17 cellular contexts compared by ENCODE assay signal in the genomic region with DNA sequence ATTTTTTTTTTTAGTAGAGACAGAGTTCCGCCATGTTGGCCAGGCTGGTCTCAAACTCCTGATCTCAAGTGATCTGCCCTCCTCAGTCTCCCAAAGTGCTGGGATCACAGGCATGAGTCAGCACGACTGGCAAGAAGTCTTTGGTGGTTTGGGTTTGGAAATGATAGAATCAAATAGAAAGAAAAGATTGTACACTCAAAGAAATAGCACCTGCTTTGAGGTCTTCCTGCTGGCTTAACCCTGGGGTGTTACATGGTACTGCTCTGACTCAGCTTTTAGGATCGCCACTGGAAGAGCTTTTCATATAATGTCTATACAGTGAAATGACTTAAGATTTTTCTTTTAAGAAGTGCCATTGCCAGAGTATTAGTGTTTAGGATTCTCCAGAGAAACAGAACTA. TPM values are rescaled to one million over a fixed set of nuclear protein-coding genes. Genes with fewer than 3 reads are reported as not detected.
A peak's percentile ranks its signal among the peaks of the same experiment; 100 is the strongest.
DNase-seq lines count a peak whose midpoint lies in the region; ATAC-seq and TF ChIP-seq lines count a peak whose summit lies in the region.
"Had no signal": no experiment of that assay in that cellular context is flagged by ENCODE, and none has a peak within 500 bp of the region (broad histone marks: within the 10 kb centered on the region; RNA-seq: fewer than 3 reads in every experiment).

No MANE protein-coding gene starts in this region.

- H3K4me1 Mint-ChIP-seq in osteocyte (ENCODE audit: unreplicated experiment), result peaks cover 71% of the 10 kb centered on the region

- H2AFZ ChIP-seq in neuronal stem cell (ENCODE audit: low read length), result no peak overlapping the region

- no peak overlapping the region for H2BK12ac ChIP-seq in neuronal stem cell (ENCODE audit: low read length)

- peak overlapping the region; percentile 66 for H3K4me3 Mint-ChIP-seq in osteocyte (ENCODE audit: unreplicated experiment)

- no peak overlapping the region for H2BK120ac ChIP-seq in neuronal stem cell (ENCODE audit: low read depth, low read length)

- H3K27me3 ChIP-seq in neuronal stem cell (ENCODE audit: control insufficient read depth in 3 of 3, insufficient read depth in 3 of 3, low read depth in 1 of 3, low read length in 3 of 3), result peaks cover 0 to under 1% (median 0%) of the 10 kb centered on the region in 3 experiments
- H3K27me3 ChIP-seq: upper lobe of left lung had no signal

- peak; percentile 48 for ATAC-seq in SK-N-SH treated with all-trans-retinoic acid at 6 μM for 48 hours

- H3K4me3 ChIP-seq in neuronal stem cell (ENCODE audit: low read length in 2 of 2), result no peak overlapping the region
- H3K4me3 ChIP-seq: BLaER1 treated with 17β-estradiol and CSF1 and Interleukin-3, amounts not matched to agents 10 nM and 100 nM; HAP-1 had no signal

- no peak overlapping the region for H3K9ac ChIP-seq in neuronal stem cell (ENCODE audit: low read depth, low read length, poor library complexity)
- H3K9ac ChIP-seq: BLaER1 treated with 17β-estradiol and CSF1 and Interleukin-3, amounts not matched to agents 10 nM and 100 nM had no signal

- no peak overlapping the region for H3K23ac ChIP-seq in neuronal stem cell (ENCODE audit: low read depth, low read length, poor library complexity)

- H3K4me2 ChIP-seq in neuronal stem cell (ENCODE audit: insufficient read depth, low read length, poor library complexity, severe bottlenecking), result no peak overlapping the region
- H3K4me2 ChIP-seq: BLaER1 treated with 17β-estradiol and CSF1 and Interleukin-3, amounts not matched to agents 10 nM and 100 nM had no signal

- no peak overlapping the region for H2BK15ac ChIP-seq in neuronal stem cell (ENCODE audit: low read length)

- peaks cover 3% of the 10 kb centered on the region for H3K79me1 ChIP-seq in neuronal stem cell (ENCODE audit: low read depth, low read length)

- H4K8ac ChIP-seq in neuronal stem cell (ENCODE audit: low read depth, low read length), result no peak overlapping the region

- no peak overlapping the region for H3K18ac ChIP-seq in neuronal stem cell (ENCODE audit: low read length)

- H3K4me1 ChIP-seq in neuronal stem cell (ENCODE audit: control insufficient read depth in 2 of 2, insufficient read depth in 1 of 2, low read depth in 1 of 2, low read length in 2 of 2), result peaks cover 10 to 20% of the 10 kb centered on the region in 2 donors

- H3K36me3 Mint-ChIP-seq in osteocyte (ENCODE audit: unreplicated experiment), result peaks cover 3% of the 10 kb centered on the region

- peak; percentile 63 for DNase-seq in Daoy (ENCODE audit: low read depth)
- no peak for DNase-seq in epithelial cell of prostate (ENCODE audit: low read depth, low spot score)
- no peak for DNase-seq in osteocyte (ENCODE audit: extremely low spot score, unreplicated experiment)
- DNase-seq in central memory CD4-positive, alpha-beta T cell, result no peak
- no peak for DNase-seq in neuronal stem cell (ENCODE audit: low spot score)
- DNase-seq in pons (ENCODE audit: low spot score), result no peak
- no peak for DNase-seq in globus pallidus (ENCODE audit: low spot score)
- DNase-seq: activated CD4-positive, alpha-beta T cell treated with anti-CD3 and anti-CD28 coated beads for 4 hours; activated effector memory CD4-positive, alpha-beta T cell treated with Interleukin-2 at 50 U/mL for 16 hours; effector CD8-positive, alpha-beta T cell; NCI-H1436; NCI-H82; upper lobe of left lung had no signal

- H2BK5ac ChIP-seq in neuronal stem cell (ENCODE audit: low read length), result no peak overlapping the region

- H2AK5ac ChIP-seq in neuronal stem cell (ENCODE audit: low read depth, low read length), result no peak overlapping the region

- H3K27me3 Mint-ChIP-seq in osteocyte (ENCODE audit: unreplicated experiment), result no peaks in the 10 kb centered on the region

- no peaks in the 10 kb centered on the region for H3K9me3 ChIP-seq in neuronal stem cell (replicated peaks in 1 of 2; ENCODE audit: control insufficient read depth in 2 of 2, insufficient read depth in 1 of 2, low read depth in 1 of 2, low read length in 2 of 2)
- H3K9me3 ChIP-seq: BLaER1 treated with 17β-estradiol and CSF1 and Interleukin-3, amounts not matched to agents 10 nM and 100 nM; HAP-1; neutrophil; upper lobe of left lung had no signal

- WGBS in neuronal stem cell (ENCODE audit: extremely low coverage in 2 of 2, insufficient read length in 2 of 2, insufficient replicate concordance in 1 of 2), 2 donors, result no CpG with 5 or more reads among the region's 3 CpGs

- TF ChIP-seq CTCF in osteocyte (IDR thresholded peaks at IDR 0.05), result no peak

- peak overlapping the region; percentile 82 for H3K27ac ChIP-seq in epithelial cell of prostate
- no peak overlapping the region for H3K27ac ChIP-seq in neuronal stem cell (replicated peaks; ENCODE audit: low read length)
- H3K27ac ChIP-seq: BLaER1 treated with 17β-estradiol and CSF1 and Interleukin-3, amounts not matched to agents 10 nM and 100 nM; neutrophil had no signal

- no peak overlapping the region for H3K4ac ChIP-seq in neuronal stem cell (ENCODE audit: low read length)

- peak overlapping the region; percentile 97 for H3K27ac Mint-ChIP-seq in osteocyte (ENCODE audit: unreplicated experiment)

- H3K14ac ChIP-seq in neuronal stem cell (ENCODE audit: low read length), result no peak overlapping the region

- peaks cover 0 to 6% of the 10 kb centered on the region in 2 donors for H3K36me3 ChIP-seq in neuronal stem cell (replicated peaks in 1 of 2; ENCODE audit: control insufficient read depth in 2 of 2, insufficient read depth in 2 of 2, low read length in 2 of 2)
- H3K36me3 ChIP-seq: HAP-1, neutrophil, upper lobe of left lung had no signal

- no peak overlapping the region for H4K91ac ChIP-seq in neuronal stem cell (ENCODE audit: low read depth, low read length, poor library complexity)

- H3K9me3 Mint-ChIP-seq in osteocyte (ENCODE audit: unreplicated experiment), result no peaks in the 10 kb centered on the region

TF ChIP-seq in SK-N-SH treated with all-trans-retinoic acid at 6 μM for 48 hours, 23 proteins besides CTCF, POLR2A, EP300 and RAD21:
- TF ChIP-seq, protein P1, sequence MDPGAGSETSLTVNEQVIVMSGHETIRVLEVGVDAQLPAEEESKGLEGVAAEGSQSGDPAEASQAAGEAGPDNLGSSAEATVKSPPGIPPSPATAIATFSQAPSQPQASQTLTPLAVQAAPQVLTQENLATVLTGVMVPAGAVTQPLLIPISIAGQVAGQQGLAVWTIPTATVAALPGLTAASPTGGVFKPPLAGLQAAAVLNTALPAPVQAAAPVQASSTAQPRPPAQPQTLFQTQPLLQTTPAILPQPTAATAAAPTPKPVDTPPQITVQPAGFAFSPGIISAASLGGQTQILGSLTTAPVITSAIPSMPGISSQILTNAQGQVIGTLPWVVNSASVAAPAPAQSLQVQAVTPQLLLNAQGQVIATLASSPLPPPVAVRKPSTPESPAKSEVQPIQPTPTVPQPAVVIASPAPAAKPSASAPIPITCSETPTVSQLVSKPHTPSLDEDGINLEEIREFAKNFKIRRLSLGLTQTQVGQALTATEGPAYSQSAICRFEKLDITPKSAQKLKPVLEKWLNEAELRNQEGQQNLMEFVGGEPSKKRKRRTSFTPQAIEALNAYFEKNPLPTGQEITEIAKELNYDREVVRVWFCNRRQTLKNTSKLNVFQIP (CRISPR knock-in tag; IDR thresholded peaks at IDR 0.05; ENCODE audit: borderline replicate concordance, low read depth), result no peak
- TF ChIP-seq SNAI2 (CRISPR knock-in tag; IDR thresholded peaks at IDR 0.05), result no peak

RNA-seq across cellular contexts. Expression of a gene that starts 50.2 kb away (rescaled TPM):
- total RNA-seq in Daoy (2014; rRNA removed; shearing (Covaris generic)), result 53.9 and 61.8 TPM in 2 replicates
- 170 and 177 TPM in 2 replicates for total RNA-seq in osteocyte
- polyA plus RNA-seq in neuronal stem cell (2013, experiment 1 of 2), result 40.3 TPM
- 41.3 TPM for polyA plus RNA-seq in neuronal stem cell (2013, experiment 2 of 2)
